In the genomic region with DNA sequence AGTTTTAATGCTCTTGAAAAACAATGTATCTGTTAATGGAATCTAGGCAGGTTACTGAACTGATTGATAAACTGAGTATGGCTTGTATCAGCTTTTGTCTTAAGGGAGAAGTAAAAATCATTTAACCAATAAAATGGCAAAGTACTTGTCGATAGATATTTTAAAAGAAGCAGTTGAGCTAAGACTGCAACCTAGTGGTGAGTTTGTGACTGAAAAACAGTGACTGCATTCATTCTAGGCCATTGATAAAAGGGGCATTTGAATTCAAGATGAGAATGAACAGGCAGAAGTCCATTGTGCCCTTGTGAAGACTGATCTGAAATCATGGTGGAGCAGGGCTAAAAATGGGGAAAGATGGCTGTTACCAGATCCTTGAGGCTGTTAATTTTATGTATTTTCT, we compare ENCODE assay signal across 7 cellular contexts. TPM values are rescaled to one million over a fixed set of nuclear protein-coding genes. Genes with fewer than 3 reads are reported as not detected.
DNase-seq lines count a peak whose midpoint lies in the region; ATAC-seq, FAIRE-seq and TF ChIP-seq lines count a peak whose summit lies in the region.

No MANE protein-coding gene starts in this region.

- H3K9ac ChIP-seq in SK-N-SH: no peak overlapping the region

- no peaks in the 10 kb centered on the region for H3F3A ChIP-seq in SK-N-SH (replicated peaks; ENCODE audit: insufficient read depth)

- H3K36me3 ChIP-seq in SK-N-SH (replicated peaks in 1 of 2; ENCODE audit: control insufficient read depth in 1 of 2, insufficient read depth in 2 of 2, low read length in 1 of 2): no peaks in the 10 kb centered on the region

- TF ChIP-seq EP300 in SK-N-SH (IDR thresholded peaks at IDR 0.05; ENCODE audit: borderline replicate concordance in 1 of 2, low read depth in 1 of 2, low read length in 1 of 2): no peak

- no peaks in the 10 kb centered on the region for H3K79me2 ChIP-seq in SK-N-SH (ENCODE audit: insufficient read depth)

- POLR2A ChIA-PET in SK-N-SH (lab: Yijun Ruan, JAX): no interaction called here

- no peak for TF ChIP-seq POLR2A in GM12891 (IDR thresholded peaks at IDR 0.05; ENCODE audit: low read depth, low read length)

- no peak overlapping the region for H3K4me2 ChIP-seq in SK-N-SH

- H3K4me3 ChIP-seq in SK-N-SH (ENCODE audit: low read depth in 2 of 2, low read length in 1 of 2): no peak overlapping the region

- H3K27me3 ChIP-seq in SK-N-SH (ENCODE audit: insufficient read depth): no peaks in the 10 kb centered on the region

- H3K4me1 ChIP-seq in SK-N-SH (ENCODE audit: control insufficient read depth in 1 of 2, insufficient read depth in 2 of 2, low read depth in 1 of 2, low read length in 1 of 2): no peaks in the 10 kb centered on the region; a peak in 1 of 4 replicates

- CTCF ChIA-PET in SK-N-SH (lab: Yijun Ruan, JAX): interaction anchor here (0.6 to 5.0 kb wide), 15 partner anchors 9 to 461 kb away, joined by 3 to 38 read pairs (median 3); a partner anchor contains a TSS

- no peaks in the 10 kb centered on the region for H3K9me2 ChIP-seq in SK-N-SH

- peak; percentile 50 for TF ChIP-seq CTCF in SK-N-SH (IDR thresholded peaks at IDR 0.05)

- H3K27ac ChIP-seq in SK-N-SH (ENCODE audit: low read depth in 2 of 2, low read length in 1 of 2): no peak overlapping the region

- WGBS in SK-N-SH (ENCODE audit: low lambda C conversion rate): 39% methylated on average over 1 of the region's 1 CpG

- peak; percentile 63 for TF ChIP-seq RAD21 in SK-N-SH (IDR thresholded peaks at IDR 0.05; ENCODE audit: low read length)

- ATAC-seq in HG02571 (IDR thresholded peaks at IDR 0.05; ENCODE audit: unreplicated experiment): peak; percentile 53
- no peak for ATAC-seq in HG02970 (IDR thresholded peaks at IDR 0.05; ENCODE audit: low FRiP score, unreplicated experiment)
- ATAC-seq in GM21528 (IDR thresholded peaks at IDR 0.05; ENCODE audit: low FRiP score, unreplicated experiment): no peak

- peak overlapping the region; percentile 24; the same call in 1 of the 2 replicates for H2AFZ ChIP-seq in SK-N-SH (ENCODE audit: low read depth)

- DNase-seq in GM12891 (ENCODE audit: insufficient read length, low spot score) (peak; percentile 5), SK-N-SH (peak; percentile 30), hippocampal formation (lab: John Stamatoyannopoulos, UW) (peak; percentile 7 to 89)
- DNase-seq in activated CD4-positive, alpha-beta T cell treated with anti-CD3 and anti-CD28 coated beads, Interleukin-2, amount 50 U/mL, for 1 hour: no peak

- H4K20me1 ChIP-seq in SK-N-SH (ENCODE audit: insufficient read depth): no peaks in the 10 kb centered on the region

- H3K9me3 ChIP-seq in SK-N-SH: no peaks in the 10 kb centered on the region

- peak; percentile 87 for FAIRE-seq in GM12891 (lab: Jason Lieb, UNC)

TF ChIP-seq in GM12891, 5 proteins besides CTCF, POLR2A, EP300 and RAD21:
- TF ChIP-seq TAF1 (IDR thresholded peaks at IDR 0.05; ENCODE audit: low read depth, low read length): no peak
- TF ChIP-seq POU2F2 (IDR thresholded peaks at IDR 0.05; ENCODE audit: low read depth, low read length): no peak
- no peak for TF ChIP-seq PAX5 (IDR thresholded peaks at IDR 0.05; ENCODE audit: insufficient read depth, low read length, severe bottlenecking)
- TF ChIP-seq SPI1 (IDR thresholded peaks at IDR 0.05; ENCODE audit: low read depth, low read length): no peak
- no peak for TF ChIP-seq POLR2AphosphoS5 (IDR thresholded peaks at IDR 0.05; ENCODE audit: low read depth, low read length)

TF ChIP-seq in SK-N-SH, 30 proteins besides CTCF, POLR2A, EP300 and RAD21:
- TF ChIP-seq GABPA (IDR thresholded peaks at IDR 0.05; ENCODE audit: low read depth) (no peak), SIN3A (IDR thresholded peaks at IDR 0.05; ENCODE audit: borderline replicate concordance, low read depth, low read length) (no peak), SMC3 (IDR thresholded peaks at IDR 0.05; ENCODE audit: low read depth, low read length) (peak; percentile 29; the same call in 1 of the 2 replicates), NFIC (IDR thresholded peaks at IDR 0.05; ENCODE audit: borderline replicate concordance) (no peak), TCF12 (IDR thresholded peaks at IDR 0.05) (no peak)
- TF ChIP-seq, protein P1, sequence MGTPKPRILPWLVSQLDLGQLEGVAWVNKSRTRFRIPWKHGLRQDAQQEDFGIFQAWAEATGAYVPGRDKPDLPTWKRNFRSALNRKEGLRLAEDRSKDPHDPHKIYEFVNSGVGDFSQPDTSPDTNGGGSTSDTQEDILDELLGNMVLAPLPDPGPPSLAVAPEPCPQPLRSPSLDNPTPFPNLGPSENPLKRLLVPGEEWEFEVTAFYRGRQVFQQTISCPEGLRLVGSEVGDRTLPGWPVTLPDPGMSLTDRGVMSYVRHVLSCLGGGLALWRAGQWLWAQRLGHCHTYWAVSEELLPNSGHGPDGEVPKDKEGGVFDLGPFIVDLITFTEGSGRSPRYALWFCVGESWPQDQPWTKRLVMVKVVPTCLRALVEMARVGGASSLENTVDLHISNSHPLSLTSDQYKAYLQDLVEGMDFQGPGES (IDR thresholded peaks at IDR 0.05; ENCODE audit: low read depth, low read length): no peak
- TF ChIP-seq, protein P2, sequence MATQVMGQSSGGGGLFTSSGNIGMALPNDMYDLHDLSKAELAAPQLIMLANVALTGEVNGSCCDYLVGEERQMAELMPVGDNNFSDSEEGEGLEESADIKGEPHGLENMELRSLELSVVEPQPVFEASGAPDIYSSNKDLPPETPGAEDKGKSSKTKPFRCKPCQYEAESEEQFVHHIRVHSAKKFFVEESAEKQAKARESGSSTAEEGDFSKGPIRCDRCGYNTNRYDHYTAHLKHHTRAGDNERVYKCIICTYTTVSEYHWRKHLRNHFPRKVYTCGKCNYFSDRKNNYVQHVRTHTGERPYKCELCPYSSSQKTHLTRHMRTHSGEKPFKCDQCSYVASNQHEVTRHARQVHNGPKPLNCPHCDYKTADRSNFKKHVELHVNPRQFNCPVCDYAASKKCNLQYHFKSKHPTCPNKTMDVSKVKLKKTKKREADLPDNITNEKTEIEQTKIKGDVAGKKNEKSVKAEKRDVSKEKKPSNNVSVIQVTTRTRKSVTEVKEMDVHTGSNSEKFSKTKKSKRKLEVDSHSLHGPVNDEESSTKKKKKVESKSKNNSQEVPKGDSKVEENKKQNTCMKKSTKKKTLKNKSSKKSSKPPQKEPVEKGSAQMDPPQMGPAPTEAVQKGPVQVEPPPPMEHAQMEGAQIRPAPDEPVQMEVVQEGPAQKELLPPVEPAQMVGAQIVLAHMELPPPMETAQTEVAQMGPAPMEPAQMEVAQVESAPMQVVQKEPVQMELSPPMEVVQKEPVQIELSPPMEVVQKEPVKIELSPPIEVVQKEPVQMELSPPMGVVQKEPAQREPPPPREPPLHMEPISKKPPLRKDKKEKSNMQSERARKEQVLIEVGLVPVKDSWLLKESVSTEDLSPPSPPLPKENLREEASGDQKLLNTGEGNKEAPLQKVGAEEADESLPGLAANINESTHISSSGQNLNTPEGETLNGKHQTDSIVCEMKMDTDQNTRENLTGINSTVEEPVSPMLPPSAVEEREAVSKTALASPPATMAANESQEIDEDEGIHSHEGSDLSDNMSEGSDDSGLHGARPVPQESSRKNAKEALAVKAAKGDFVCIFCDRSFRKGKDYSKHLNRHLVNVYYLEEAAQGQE (IDR thresholded peaks at IDR 0.05; ENCODE audit: low read depth, low read length): no peak

RNA-seq across cellular contexts. Expression of a gene that starts 59.4 kb away (rescaled TPM):
- polyA plus RNA-seq in GM12891 (2012; ENCODE audit: low read depth, missing spikeins): not detected
- 0.05 and 0.13 TPM in 2 replicates for polyA plus RNA-seq in SK-N-SH (2012; rRNA removed)
- polyA plus RNA-seq in SK-N-SH (2012; cell fraction: cytosol; rRNA removed): 0.03 and 0.08 TPM in 2 replicates
- polyA plus RNA-seq in SK-N-SH (2012; cell fraction: nucleus; rRNA removed): 0.13 and 0.37 TPM in 2 replicates
